7 cellular contexts compared by ENCODE assay signal in genomic region chr14:104653130-104653920, GRCh38. TPM values are rescaled to one million over a fixed set of nuclear protein-coding genes. Genes with fewer than 3 reads are reported as not detected.
"Had no signal": no experiment of that assay in that cellular context is flagged by ENCODE, and none has a peak within 500 bp of the region (broad histone marks: within the 10 kb centered on the region; RNA-seq: fewer than 3 reads in every experiment).

No MANE protein-coding gene starts in this region.

RNA-seq across cellular contexts. Expression of gene TMEM179, which starts 48.8 kb away (rescaled TPM):
- total RNA-seq: LHCN-M2, MCF 10A, OCI-LY7, PC-9, Right ventricle myocardium inferior, RPMI7951, SJSA1 had no signal
